Comparison of ENCODE assay signal across 11 cellular contexts in the genomic region with DNA sequence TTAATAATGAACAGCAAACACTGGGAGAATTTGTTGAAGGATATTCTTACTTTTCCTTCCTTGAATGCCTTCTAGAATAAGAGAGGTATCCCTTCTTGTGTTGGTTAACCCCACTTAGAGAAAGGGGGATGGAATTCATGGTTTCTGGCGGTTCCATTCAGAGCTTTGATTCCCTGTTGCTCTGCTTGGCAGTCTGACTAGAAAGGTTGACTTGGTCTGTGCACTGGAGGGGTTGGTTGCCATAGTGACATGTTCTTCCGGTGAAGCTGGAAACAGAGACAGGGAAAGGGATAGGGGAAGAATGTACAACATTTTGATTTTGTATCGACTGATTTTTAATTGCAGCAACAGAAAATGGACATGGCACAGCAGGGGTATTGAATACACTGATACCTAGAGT. TPM values are rescaled to one million over a fixed set of nuclear protein-coding genes. Genes with fewer than 3 reads are reported as not detected.
DNase-seq lines count a peak whose midpoint lies in the region; ATAC-seq, FAIRE-seq and TF ChIP-seq lines count a peak whose summit lies in the region.
"Had no signal": no experiment of that assay in that cellular context is flagged by ENCODE, and none has a peak within 500 bp of the region (broad histone marks: within the 10 kb centered on the region; RNA-seq: fewer than 3 reads in every experiment).

No MANE protein-coding gene starts in this region.

- CTCF ChIA-PET in K562 (lab: Yijun Ruan, JAX; ENCODE audit: low intra/inter-chr PET ratio): no interaction called here

- BruUV-seq in K562 (replicated peaks; lab: Mats Ljungman, UMichigan): no TSS peak

- ATAC-seq in K562: no peak

- in situ Hi-C loops in K562 (cut with MboI): no loop called here

- POLR2A ChIA-PET in K562 (lab: Yijun Ruan, JAX): interaction anchor here (1.2 kb wide), 1 partner anchor 8 kb away, joined by 4 read pairs; no protein-coding TSS in a partner anchor

- H3K27ac ChIP-seq in HUES48 (ENCODE audit: low read depth, low read length) (no peak overlapping the region), K562 (ENCODE audit: extremely low read depth, low read depth, low read length) (no peak overlapping the region), neuronal stem cell (replicated peaks; ENCODE audit: low read length) (no peak overlapping the region)
- H3K27ac ChIP-seq: GM23248 had no signal

- TF ChIP-seq CTCF in K562 (IDR thresholded peaks at IDR 0.05 in 2 of 3, conservative IDR thresholded peaks at IDR 0.05 in 1 of 3; ENCODE audit: insufficient read depth in 2 of 3, low read depth in 1 of 3, low read length in 3 of 3): no peak

- H2AFZ ChIP-seq in K562 (ENCODE audit: low read depth, low read length) (no peak overlapping the region), neuronal stem cell (ENCODE audit: low read length) (peak overlapping the region; percentile 83)
- H2AFZ ChIP-seq: GM23248 had no signal

- H3K9ac ChIP-seq in HUES48 (ENCODE audit: low read depth, low read length) (no peak overlapping the region), K562 (ENCODE audit: insufficient read depth in 1 of 2, low read depth in 2 of 2, low read length in 2 of 2) (no peak overlapping the region), neuronal stem cell (ENCODE audit: low read depth, low read length, poor library complexity) (no peak overlapping the region)
- H3K9ac ChIP-seq: GM23248 had no signal

- no peaks in the 10 kb centered on the region; the same call in 1 of the 2 replicates for H4K20me1 ChIP-seq in K562 (replicated peaks; ENCODE audit: control insufficient read depth, insufficient read depth, low read length)

- H3K36me3 ChIP-seq in HUES48 (ENCODE audit: control insufficient read depth, insufficient read depth, low read length) (no peaks in the 10 kb centered on the region), K562 (ENCODE audit: control insufficient read depth, insufficient read depth, low read length) (no peaks in the 10 kb centered on the region), neuronal stem cell (replicated peaks in 1 of 2; ENCODE audit: control insufficient read depth in 2 of 2, insufficient read depth in 2 of 2, low read length in 2 of 2) (no peaks in the 10 kb centered on the region)
- H3K36me3 ChIP-seq: MG63 had no signal

- H3K4ac ChIP-seq in neuronal stem cell (ENCODE audit: low read length): no peak overlapping the region

- H3K4me1 ChIP-seq in HUES48 (ENCODE audit: control insufficient read depth, insufficient read depth, low read length) (peaks cover 22% of the 10 kb centered on the region), K562 (replicated peaks in 1 of 2; ENCODE audit: control insufficient read depth in 2 of 2, insufficient read depth in 2 of 2, low read length in 2 of 2) (peaks cover 0 to 30% of the 10 kb centered on the region in 2 experiments; a peak in 2 of 5 replicates), neuronal stem cell (ENCODE audit: control insufficient read depth in 2 of 2, insufficient read depth in 1 of 2, low read depth in 1 of 2, low read length in 2 of 2) (peaks cover 6 to 20% of the 10 kb centered on the region in 2 donors)

- H3K14ac ChIP-seq in neuronal stem cell (ENCODE audit: low read length): no peak overlapping the region

- FAIRE-seq in K562 (lab: Jason Lieb, UNC) (peak; percentile 74), HTR-8/SVneo (lab: Jason Lieb, UNC) (no peak)

- H3K79me1 ChIP-seq in neuronal stem cell (ENCODE audit: low read depth, low read length): peaks cover 2% of the 10 kb centered on the region

- intact Hi-C loops in K562 (cut with micrococcal nuclease): loop anchor here (10.0 kb wide), 1 partner anchor 578 kb away; no protein-coding TSS in a partner anchor

- H3K4me2 ChIP-seq in K562 (ENCODE audit: insufficient read depth, low read length) (no peak overlapping the region), neuronal stem cell (ENCODE audit: insufficient read depth, low read length, poor library complexity, severe bottlenecking) (no peak overlapping the region)

- no peak overlapping the region for H3K18ac ChIP-seq in neuronal stem cell (ENCODE audit: low read length)

- H3K4me3 ChIP-seq in HUES48 (ENCODE audit: low read depth, low read length) (peak overlapping the region; percentile 19), K562 (no peak overlapping the region), neuronal stem cell (ENCODE audit: low read length in 2 of 2) (peak overlapping the region in 1 of 2 donors; percentile 40)
- H3K4me3 ChIP-seq: GM23248, MG63 had no signal

- TF ChIP-seq RAD21 in K562 (CRISPR knock-in tag; conservative IDR thresholded peaks at IDR 0.05 in 1 of 2, IDR thresholded peaks at IDR 0.05 in 1 of 2): no peak

- H3K79me2 ChIP-seq in K562 (ENCODE audit: control insufficient read depth, insufficient read depth, low read length): no peaks in the 10 kb centered on the region

- H3K23ac ChIP-seq in neuronal stem cell (ENCODE audit: low read depth, low read length, poor library complexity): no peak overlapping the region

- H3K9me1 ChIP-seq in K562 (ENCODE audit: control insufficient read depth, insufficient read depth, low read length): no peaks in the 10 kb centered on the region

- H2AK5ac ChIP-seq in neuronal stem cell (ENCODE audit: low read depth, low read length): no peak overlapping the region

- DNase-seq in NCI-H2196 treated with DMSO at 0.1 percent for 48 hours (lab: John Stamatoyannopoulos, UW; ENCODE audit: unreplicated experiment) (peak; percentile 53), K562 (ENCODE audit: extremely low read depth in 1 of 4, low spot score in 3 of 4) (no peak), neuronal stem cell (ENCODE audit: low spot score) (peak; percentile 49), OCI-M2 (lab: John Stamatoyannopoulos, UW; ENCODE audit: unreplicated experiment) (no peak), HTR-8/SVneo (ENCODE audit: insufficient read length, low spot score) (no peak)
- DNase-seq in stimulated activated CD4-positive, alpha-beta T cell treated with anti-CD3 and anti-CD28 coated beads, Interleukin-2, amount 100 ng/mL, for 24 hours: no peak
- no peak for DNase-seq in stimulated activated CD4-positive, alpha-beta T cell treated with anti-CD3 and anti-CD28 coated beads, Interleukin-4, amount 100 ng/mL, for 4 hours
- DNase-seq: activated CD4-positive, alpha-beta T cell treated with anti-CD3 and anti-CD28 coated beads, Interleukin-2, amount 50 U/mL, for 48 hours; GM23248; MG63 had no signal

- no peak overlapping the region for H2BK5ac ChIP-seq in neuronal stem cell (ENCODE audit: low read length)

- H3K27me3 ChIP-seq in HUES48 (ENCODE audit: control insufficient read depth, insufficient read depth, low read length) (peaks cover 32% of the 10 kb centered on the region), K562 (ENCODE audit: control insufficient read depth in 2 of 2, insufficient read depth in 2 of 2, low read length in 2 of 2) (peaks cover 44 to 45% of the 10 kb centered on the region in 2 experiments), neuronal stem cell (ENCODE audit: control insufficient read depth in 3 of 3, insufficient read depth in 3 of 3, low read depth in 1 of 3, low read length in 3 of 3) (peaks cover 0 to 45% (median 6%) of the 10 kb centered on the region in 3 experiments)

- H2BK12ac ChIP-seq in neuronal stem cell (ENCODE audit: low read length): no peak overlapping the region

- no peak for TF ChIP-seq EP300 in K562 (IDR thresholded peaks at IDR 0.05; ENCODE audit: low read length)

- TF ChIP-seq POLR2A in K562 (conservative IDR thresholded peaks at IDR 0.05): no peak

- H2BK15ac ChIP-seq in neuronal stem cell (ENCODE audit: low read length): no peak overlapping the region

- H3K9me3 ChIP-seq in HUES48 (ENCODE audit: control insufficient read depth, insufficient read depth, low read length) (no peaks in the 10 kb centered on the region), K562 (replicated peaks; ENCODE audit: control insufficient read depth, insufficient read depth, low read depth, low read length) (no peaks in the 10 kb centered on the region), neuronal stem cell (replicated peaks in 1 of 2; ENCODE audit: control insufficient read depth in 2 of 2, insufficient read depth in 1 of 2, low read depth in 1 of 2, low read length in 2 of 2) (no peaks in the 10 kb centered on the region)
- H3K9me3 ChIP-seq: MG63 had no signal

- no peak overlapping the region for H4K8ac ChIP-seq in neuronal stem cell (ENCODE audit: low read depth, low read length)

- H2BK120ac ChIP-seq in neuronal stem cell (ENCODE audit: low read depth, low read length): no peak overlapping the region

- no peak overlapping the region for H4K91ac ChIP-seq in neuronal stem cell (ENCODE audit: low read depth, low read length, poor library complexity)

- WGBS in K562 (ENCODE audit: insufficient coverage, low coverage, missing lambda C conversion rate): 2% methylated on average over 3 of the region's 3 CpGs
- WGBS in neuronal stem cell (ENCODE audit: extremely low coverage in 2 of 2, insufficient read length in 2 of 2, insufficient replicate concordance in 1 of 2), 2 donors: no CpG with 5 or more reads among the region's 3 CpGs

TF ChIP-seq in K562, 482 proteins besides CTCF, POLR2A, EP300 and RAD21 (continues in another document):
- no peak for TF ChIP-seq SP1 (CRISPR knock-in tag; IDR thresholded peaks at IDR 0.05)
- TF ChIP-seq YY1 (IDR thresholded peaks at IDR 0.05; ENCODE audit: borderline replicate concordance in 1 of 3, control insufficient read depth in 1 of 3, extremely low read depth in 1 of 3, insufficient read depth in 3 of 3, insufficient read length in 1 of 3, insufficient replicate concordance in 2 of 3, low read depth in 1 of 3, low read length in 2 of 3): no peak
- no peak for TF ChIP-seq RUNX1 (IDR thresholded peaks at IDR 0.05; ENCODE audit: low read depth)

RNA-seq across cellular contexts. Expression of a gene that starts 2.5 kb away (rescaled TPM):
- not detected in 2 replicates for total RNA-seq in K562 (2011; cell fraction: chromatin; rRNA removed; ENCODE audit: low replicate concordance)
- not detected in 2 replicates for total RNA-seq in K562 (2011; cell fraction: nucleolus; rRNA removed)
- not detected in 2 replicates for total RNA-seq in K562 (2011; cell fraction: nucleoplasm; rRNA removed)
- total RNA-seq in K562 (2014; rRNA removed): not detected in 2 replicates
- under 0.01 TPM in 1 of 2 replicates, not detected in the other for total RNA-seq in K562 (2014; rRNA removed; fragmentation: Illumina TruSeq; extraction: Trizol)
- 0.04 TPM in 1 of 2 replicates, not detected in the other for total RNA-seq in K562 (2015; rRNA removed; fragmentation: Illumina TruSeq; extraction: Trizol)
- total RNA-seq in K562 (2021): 0.02 TPM in 1 of 2 replicates, not detected in the other
- polyA plus RNA-seq in K562 (2011; rRNA removed): 0.01 and 0.03 TPM in 2 replicates
- polyA plus RNA-seq in K562 (2011; cell fraction: cytosol; rRNA removed): 0.01 TPM in 2 replicates
- 0.01 and 0.04 TPM in 2 replicates for polyA plus RNA-seq in K562 (2011; cell fraction: nucleus; rRNA removed)
- polyA plus RNA-seq in K562 (2012): 0.01 and 0.06 TPM in 2 replicates
- polyA plus RNA-seq in K562 (2014; fragmentation: Illumina TruSeq; extraction: Trizol): 0.03 TPM in 1 of 2 replicates, not detected in the other
- polyA plus RNA-seq in K562 (2014; fragmentation: Nextera tagmentation; extraction: Ambion mirVana): not detected
- polyA plus RNA-seq in K562 (2014; rRNA removed): 0.01 and 0.03 TPM in 2 replicates
- 0.04 and 0.06 TPM in 2 replicates for polyA minus RNA-seq in K562 (2011; rRNA and poly(A)+ RNA removed)
- not detected in 2 replicates for polyA minus RNA-seq in K562 (2011; cell fraction: cytosol; rRNA and poly(A)+ RNA removed)
- polyA minus RNA-seq in K562 (2011; cell fraction: nucleus; rRNA and poly(A)+ RNA removed): under 0.01 and 0.11 TPM in 2 replicates
- 4.0 TPM for polyA plus RNA-seq in neuronal stem cell (2013, experiment 1 of 2)
- polyA plus RNA-seq in neuronal stem cell (2013, experiment 2 of 2): 4.4 TPM

Comparison
In these comparisons a context has a peak if more than half of its experiments do, and no peak if none do; other contexts are left out.
1. DNase-seq: peak in NCI-H2196 treated with DMSO at 0.1 percent for 48 hours (single experiment) and neuronal stem cell (single experiment); none in K562 (0 of 4), stimulated activated CD4-positive, alpha-beta T cell treated with anti-CD3 and anti-CD28 coated beads, Interleukin-2, amount 100 ng/mL, for 24 hours (0 of 2), OCI-M2 (single experiment), HTR-8/SVneo (single experiment) and stimulated activated CD4-positive, alpha-beta T cell treated with anti-CD3 and anti-CD28 coated beads, Interleukin-4, amount 100 ng/mL, for 4 hours (0 of 2).